Comparison of ENCODE assay signal across 6 cellular contexts in the genomic region with DNA sequence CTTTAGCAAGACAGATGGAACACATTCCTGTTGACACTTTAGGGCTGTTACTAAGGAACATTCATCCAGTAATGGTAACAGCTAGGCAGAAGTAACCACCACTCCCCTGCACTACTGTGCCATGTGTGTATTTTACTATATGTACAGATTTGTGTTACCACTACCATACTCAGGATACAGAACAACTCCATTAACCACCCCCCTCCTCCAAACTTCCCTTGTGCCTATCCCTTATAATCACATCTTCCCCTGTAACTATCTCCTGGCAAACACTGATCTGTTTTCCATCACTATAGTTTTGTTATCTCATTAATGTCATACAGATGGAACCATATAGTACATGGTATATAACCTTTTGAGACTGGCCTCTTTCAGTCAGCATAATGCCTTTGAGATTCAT.
"Had no signal": no experiment of that assay in that cellular context is flagged by ENCODE, and none has a peak within 500 bp of the region (broad histone marks: within the 10 kb centered on the region; RNA-seq: fewer than 3 reads in every experiment).

No MANE protein-coding gene starts in this region.

- DNase-seq: GM23248, GOT3, H7, HFFc6, IMR-90, KBM-7 had no signal
